1 cellular context compared by ENCODE assay signal in genomic region chr3:97821810-97822775, GRCh38.
A peak's percentile ranks its signal among the peaks of the same experiment; 100 is the strongest.
TF ChIP-seq lines count a peak whose summit lies in the region.

Gene CRYBG3, plus strand, starts transcription at chr3:97822011. Its CDS starts 196 bp downstream, at chr3:97822207.

TF ChIP-seq in HEK293, 187 proteins besides CTCF, POLR2A, EP300 and RAD21 (continued from another document and continues in another):
- TF ChIP-seq ELK4 (IDR thresholded peaks at IDR 0.05; ENCODE audit: borderline replicate concordance, low read depth, low read length) = no peak
- no peak for TF ChIP-seq ZNF670 (tag by site-specific recombination; IDR thresholded peaks at IDR 0.05; ENCODE audit: low read depth)
- TF ChIP-seq ZIC2 (tag by site-specific recombination; IDR thresholded peaks at IDR 0.05) = 0 out of 2 replicates have a peak, but pooled peaks have one; percentile 24
- no peak for TF ChIP-seq ZNF24 (tag by site-specific recombination; IDR thresholded peaks at IDR 0.05)
- TF ChIP-seq ZNF148 (tag by site-specific recombination; IDR thresholded peaks at IDR 0.05; ENCODE audit: borderline replicate concordance) = no peak
- peak; percentile 93 for TF ChIP-seq ZNF394 (tag by site-specific recombination; IDR thresholded peaks at IDR 0.05; ENCODE audit: borderline replicate concordance)
- no peak for TF ChIP-seq SCRT1 (tag by site-specific recombination; IDR thresholded peaks at IDR 0.05; ENCODE audit: borderline replicate concordance)
- TF ChIP-seq ZNF398 (tag by site-specific recombination; IDR thresholded peaks at IDR 0.05) = no peak
- TF ChIP-seq HOXA7 (CRISPR knock-in tag; IDR thresholded peaks at IDR 0.05; ENCODE audit: borderline replicate concordance) = no peak
- no peak for TF ChIP-seq FEZF1 (tag by site-specific recombination; IDR thresholded peaks at IDR 0.05)
- no peak for TF ChIP-seq ZNF488 (tag by site-specific recombination; IDR thresholded peaks at IDR 0.05)
- TF ChIP-seq ZXDB (tag by site-specific recombination; IDR thresholded peaks at IDR 0.05) = peak; percentile 52; the same call in 1 of the 2 replicates
- TF ChIP-seq SALL2 (tag by site-specific recombination; IDR thresholded peaks at IDR 0.05; ENCODE audit: borderline replicate concordance) = no peak
- TF ChIP-seq ZBTB1 (tag by site-specific recombination; IDR thresholded peaks at IDR 0.05) = no peak
- no peak; the same call in 1 of the 2 replicates for TF ChIP-seq ZBTB11 (tag by site-specific recombination; conservative IDR thresholded peaks at IDR 0.05; ENCODE audit: low read depth)
- no peak for TF ChIP-seq ZNF350 (tag by site-specific recombination; IDR thresholded peaks at IDR 0.05)
- no peak for TF ChIP-seq ZNF302 (tag by site-specific recombination; IDR thresholded peaks at IDR 0.05; ENCODE audit: low read depth)
- TF ChIP-seq ZNF157 (tag by site-specific recombination; IDR thresholded peaks at IDR 0.05) = no peak
- TF ChIP-seq ZNF121 (tag by site-specific recombination; IDR thresholded peaks at IDR 0.05) = no peak
- TF ChIP-seq ZNF184 (tag by site-specific recombination; IDR thresholded peaks at IDR 0.05) = no peak
- no peak for TF ChIP-seq ZNF23 (tag by site-specific recombination; IDR thresholded peaks at IDR 0.05; ENCODE audit: borderline replicate concordance)
- TF ChIP-seq ZNF692 (tag by site-specific recombination; IDR thresholded peaks at IDR 0.05) = no peak
- peak; percentile 26 for TF ChIP-seq PATZ1 (tag by site-specific recombination; IDR thresholded peaks at IDR 0.05)
- TF ChIP-seq ZNF112 (tag by site-specific recombination; IDR thresholded peaks at IDR 0.05) = no peak
- no peak for TF ChIP-seq ZNF16 (tag by site-specific recombination; IDR thresholded peaks at IDR 0.05; ENCODE audit: low read depth)
- no peak for TF ChIP-seq ZNF791 (tag by site-specific recombination; IDR thresholded peaks at IDR 0.05)
- TF ChIP-seq ZNF223 (tag by site-specific recombination; IDR thresholded peaks at IDR 0.05) = no peak
- no peak for TF ChIP-seq ZNF26 (tag by site-specific recombination; IDR thresholded peaks at IDR 0.05)
- no peak for TF ChIP-seq ZNF391 (tag by site-specific recombination; IDR thresholded peaks at IDR 0.05; ENCODE audit: borderline replicate concordance, low read depth)
- no peak for TF ChIP-seq ZNF660 (tag by site-specific recombination; IDR thresholded peaks at IDR 0.05)
- TF ChIP-seq PRDM1 (tag by site-specific recombination; IDR thresholded peaks at IDR 0.05) = peak; percentile 88
- no peak for TF ChIP-seq ZNF324 (tag by site-specific recombination; IDR thresholded peaks at IDR 0.05)
- 0 out of 2 replicates have a peak, but pooled peaks have one; percentile 46 for TF ChIP-seq ZNF501 (tag by site-specific recombination; IDR thresholded peaks at IDR 0.05)
- no peak for TF ChIP-seq ZBTB10 (tag by site-specific recombination; IDR thresholded peaks at IDR 0.05)
- TF ChIP-seq HOXC10 (CRISPR knock-in tag; IDR thresholded peaks at IDR 0.05) = no peak
- no peak for TF ChIP-seq ZNF239 (tag by site-specific recombination; IDR thresholded peaks at IDR 0.05)
- no peak for TF ChIP-seq KLF7 (tag by site-specific recombination; IDR thresholded peaks at IDR 0.05; ENCODE audit: borderline replicate concordance)
- no peak for TF ChIP-seq ZNF624 (tag by site-specific recombination; IDR thresholded peaks at IDR 0.05)
- TF ChIP-seq ZSCAN5A (tag by site-specific recombination; IDR thresholded peaks at IDR 0.05) = no peak
- no peak for TF ChIP-seq ZNF292 (tag by site-specific recombination; IDR thresholded peaks at IDR 0.05; ENCODE audit: borderline replicate concordance, low read depth)
- TF ChIP-seq ZSCAN16 (tag by site-specific recombination; IDR thresholded peaks at IDR 0.05) = no peak
- no peak for TF ChIP-seq WT1 (tag by site-specific recombination; IDR thresholded peaks at IDR 0.05)
- TF ChIP-seq ZFP69B (tag by site-specific recombination; IDR thresholded peaks at IDR 0.05) = no peak
